1 cellular context compared by ENCODE assay signal in the genomic region with DNA sequence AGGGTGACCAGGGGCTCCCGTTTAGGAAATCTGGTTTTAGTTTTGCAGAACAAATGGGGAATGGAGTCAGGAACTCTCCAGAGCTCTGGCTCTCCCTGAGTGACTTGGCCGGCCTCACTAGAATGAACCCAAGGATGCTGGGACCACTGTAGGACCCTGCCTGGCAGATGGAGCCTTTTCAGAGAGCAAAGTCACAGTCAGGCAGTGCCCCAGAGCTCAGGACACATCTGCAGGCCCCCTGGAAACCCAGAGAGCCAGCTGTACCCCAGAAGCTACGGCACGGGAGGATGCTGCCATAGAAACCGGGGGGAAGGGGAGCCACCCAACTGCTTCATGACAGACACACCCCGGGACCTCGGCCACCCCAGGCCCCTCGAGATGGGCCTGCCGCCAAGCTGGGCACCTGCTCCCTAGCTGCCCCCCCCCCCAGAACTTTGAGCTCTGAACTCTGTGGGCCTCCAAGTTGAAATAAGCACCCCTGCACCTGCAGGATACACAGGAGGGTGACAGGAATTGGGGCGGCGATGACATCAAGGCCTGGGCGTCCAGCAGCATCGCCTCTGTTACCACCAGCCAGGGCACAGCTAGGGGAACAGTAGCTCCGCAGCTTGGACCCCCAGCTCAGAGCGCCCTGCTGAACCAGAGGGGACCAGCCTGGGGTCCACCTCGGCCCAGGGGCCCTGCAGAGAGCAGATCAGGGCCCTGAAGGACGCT.
TF ChIP-seq lines count a peak whose summit lies in the region.

No MANE protein-coding gene starts in this region.

TF ChIP-seq in HepG2, 621 proteins besides CTCF, POLR2A, EP300 and RAD21 (continued from another document):
- TF ChIP-seq SSRP1 (CRISPR knock-in tag; IDR thresholded peaks at IDR 0.05): no peak
- TF ChIP-seq, protein P1, sequence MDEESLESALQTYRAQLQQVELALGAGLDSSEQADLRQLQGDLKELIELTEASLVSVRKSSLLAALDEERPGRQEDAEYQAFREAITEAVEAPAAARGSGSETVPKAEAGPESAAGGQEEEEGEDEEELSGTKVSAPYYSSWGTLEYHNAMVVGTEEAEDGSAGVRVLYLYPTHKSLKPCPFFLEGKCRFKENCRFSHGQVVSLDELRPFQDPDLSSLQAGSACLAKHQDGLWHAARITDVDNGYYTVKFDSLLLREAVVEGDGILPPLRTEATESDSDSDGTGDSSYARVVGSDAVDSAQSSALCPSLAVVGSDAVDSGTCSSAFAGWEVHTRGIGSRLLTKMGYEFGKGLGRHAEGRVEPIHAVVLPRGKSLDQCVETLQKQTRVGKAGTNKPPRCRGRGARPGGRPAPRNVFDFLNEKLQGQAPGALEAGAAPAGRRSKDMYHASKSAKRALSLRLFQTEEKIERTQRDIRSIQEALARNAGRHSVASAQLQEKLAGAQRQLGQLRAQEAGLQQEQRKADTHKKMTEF (CRISPR knock-in tag; IDR thresholded peaks at IDR 0.05): peak; percentile 10; the same call in 1 of the 2 replicates
- no peak for TF ChIP-seq ATM (IDR thresholded peaks at IDR 0.05; ENCODE audit: borderline replicate concordance)
- TF ChIP-seq, protein P2, sequence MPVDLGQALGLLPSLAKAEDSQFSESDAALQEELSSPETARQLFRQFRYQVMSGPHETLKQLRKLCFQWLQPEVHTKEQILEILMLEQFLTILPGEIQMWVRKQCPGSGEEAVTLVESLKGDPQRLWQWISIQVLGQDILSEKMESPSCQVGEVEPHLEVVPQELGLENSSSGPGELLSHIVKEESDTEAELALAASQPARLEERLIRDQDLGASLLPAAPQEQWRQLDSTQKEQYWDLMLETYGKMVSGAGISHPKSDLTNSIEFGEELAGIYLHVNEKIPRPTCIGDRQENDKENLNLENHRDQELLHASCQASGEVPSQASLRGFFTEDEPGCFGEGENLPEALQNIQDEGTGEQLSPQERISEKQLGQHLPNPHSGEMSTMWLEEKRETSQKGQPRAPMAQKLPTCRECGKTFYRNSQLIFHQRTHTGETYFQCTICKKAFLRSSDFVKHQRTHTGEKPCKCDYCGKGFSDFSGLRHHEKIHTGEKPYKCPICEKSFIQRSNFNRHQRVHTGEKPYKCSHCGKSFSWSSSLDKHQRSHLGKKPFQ (CRISPR knock-in tag; IDR thresholded peaks at IDR 0.05; ENCODE audit: insufficient replicate concordance): peak; percentile 4
- 0 out of 2 replicates have a peak, but pooled peaks have one; percentile 17 for TF ChIP-seq KAT7 (CRISPR knock-in tag; IDR thresholded peaks at IDR 0.05; ENCODE audit: borderline replicate concordance)
- peak; percentile 14; the same call in 1 of the 2 replicates for TF ChIP-seq ESRRA (CRISPR knock-in tag; IDR thresholded peaks at IDR 0.05; ENCODE audit: low read depth)
- 0 out of 2 replicates have a peak, but pooled peaks have one; percentile 54 for TF ChIP-seq ZSCAN29 (CRISPR knock-in tag; conservative IDR thresholded peaks at IDR 0.05)
- no peak for TF ChIP-seq ZNF207 (IDR thresholded peaks at IDR 0.05; ENCODE audit: borderline replicate concordance)
- 0 out of 2 replicates have a peak, but pooled peaks have one; percentile 25 for TF ChIP-seq ZNF670 (CRISPR knock-in tag; IDR thresholded peaks at IDR 0.05; ENCODE audit: borderline replicate concordance)
- peak; percentile 22 for TF ChIP-seq U2AF1 (optimal IDR thresholded peaks at IDR 0.05; ENCODE audit: low read depth, low read length)
- TF ChIP-seq, protein P3, sequence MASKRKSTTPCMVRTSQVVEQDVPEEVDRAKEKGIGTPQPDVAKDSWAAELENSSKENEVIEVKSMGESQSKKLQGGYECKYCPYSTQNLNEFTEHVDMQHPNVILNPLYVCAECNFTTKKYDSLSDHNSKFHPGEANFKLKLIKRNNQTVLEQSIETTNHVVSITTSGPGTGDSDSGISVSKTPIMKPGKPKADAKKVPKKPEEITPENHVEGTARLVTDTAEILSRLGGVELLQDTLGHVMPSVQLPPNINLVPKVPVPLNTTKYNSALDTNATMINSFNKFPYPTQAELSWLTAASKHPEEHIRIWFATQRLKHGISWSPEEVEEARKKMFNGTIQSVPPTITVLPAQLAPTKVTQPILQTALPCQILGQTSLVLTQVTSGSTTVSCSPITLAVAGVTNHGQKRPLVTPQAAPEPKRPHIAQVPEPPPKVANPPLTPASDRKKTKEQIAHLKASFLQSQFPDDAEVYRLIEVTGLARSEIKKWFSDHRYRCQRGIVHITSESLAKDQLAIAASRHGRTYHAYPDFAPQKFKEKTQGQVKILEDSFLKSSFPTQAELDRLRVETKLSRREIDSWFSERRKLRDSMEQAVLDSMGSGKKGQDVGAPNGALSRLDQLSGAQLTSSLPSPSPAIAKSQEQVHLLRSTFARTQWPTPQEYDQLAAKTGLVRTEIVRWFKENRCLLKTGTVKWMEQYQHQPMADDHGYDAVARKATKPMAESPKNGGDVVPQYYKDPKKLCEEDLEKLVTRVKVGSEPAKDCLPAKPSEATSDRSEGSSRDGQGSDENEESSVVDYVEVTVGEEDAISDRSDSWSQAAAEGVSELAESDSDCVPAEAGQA (IDR thresholded peaks at IDR 0.05; ENCODE audit: low read depth): no peak
- TF ChIP-seq, protein P3 (CRISPR knock-in tag; IDR thresholded peaks at IDR 0.05; ENCODE audit: borderline replicate concordance): no peak
- no peak for TF ChIP-seq ZFP36 (IDR thresholded peaks at IDR 0.05; ENCODE audit: borderline replicate concordance, low read depth, low read length, partially characterized antibody)
- TF ChIP-seq NCOA1 (CRISPR knock-in tag; IDR thresholded peaks at IDR 0.05): peak; percentile 64; the same call in 1 of the 2 replicates
- TF ChIP-seq, protein P4, sequence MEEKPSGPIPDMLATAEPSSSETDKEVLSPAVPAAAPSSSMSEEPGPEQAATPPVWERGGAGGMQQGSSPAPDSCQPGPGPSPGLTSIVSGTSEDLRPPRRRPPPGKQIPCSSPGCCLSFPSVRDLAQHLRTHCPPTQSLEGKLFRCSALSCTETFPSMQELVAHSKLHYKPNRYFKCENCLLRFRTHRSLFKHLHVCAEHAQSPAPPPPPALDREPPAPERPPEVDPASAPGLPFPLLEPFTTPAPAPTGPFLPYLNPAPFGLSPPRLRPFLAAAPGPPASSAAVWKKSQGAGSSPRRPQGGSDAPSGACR (CRISPR knock-in tag; IDR thresholded peaks at IDR 0.05): peak; percentile 21; the same call in 1 of the 2 replicates
- TF ChIP-seq DPF2 (CRISPR knock-in tag; IDR thresholded peaks at IDR 0.05; ENCODE audit: borderline replicate concordance, low read depth): 0 out of 2 replicates have a peak, but pooled peaks have one; percentile 30
- TF ChIP-seq SNAPC2 (CRISPR knock-in tag; IDR thresholded peaks at IDR 0.05): 0 out of 2 replicates have a peak, but pooled peaks have one; percentile 41
- TF ChIP-seq, protein P5, sequence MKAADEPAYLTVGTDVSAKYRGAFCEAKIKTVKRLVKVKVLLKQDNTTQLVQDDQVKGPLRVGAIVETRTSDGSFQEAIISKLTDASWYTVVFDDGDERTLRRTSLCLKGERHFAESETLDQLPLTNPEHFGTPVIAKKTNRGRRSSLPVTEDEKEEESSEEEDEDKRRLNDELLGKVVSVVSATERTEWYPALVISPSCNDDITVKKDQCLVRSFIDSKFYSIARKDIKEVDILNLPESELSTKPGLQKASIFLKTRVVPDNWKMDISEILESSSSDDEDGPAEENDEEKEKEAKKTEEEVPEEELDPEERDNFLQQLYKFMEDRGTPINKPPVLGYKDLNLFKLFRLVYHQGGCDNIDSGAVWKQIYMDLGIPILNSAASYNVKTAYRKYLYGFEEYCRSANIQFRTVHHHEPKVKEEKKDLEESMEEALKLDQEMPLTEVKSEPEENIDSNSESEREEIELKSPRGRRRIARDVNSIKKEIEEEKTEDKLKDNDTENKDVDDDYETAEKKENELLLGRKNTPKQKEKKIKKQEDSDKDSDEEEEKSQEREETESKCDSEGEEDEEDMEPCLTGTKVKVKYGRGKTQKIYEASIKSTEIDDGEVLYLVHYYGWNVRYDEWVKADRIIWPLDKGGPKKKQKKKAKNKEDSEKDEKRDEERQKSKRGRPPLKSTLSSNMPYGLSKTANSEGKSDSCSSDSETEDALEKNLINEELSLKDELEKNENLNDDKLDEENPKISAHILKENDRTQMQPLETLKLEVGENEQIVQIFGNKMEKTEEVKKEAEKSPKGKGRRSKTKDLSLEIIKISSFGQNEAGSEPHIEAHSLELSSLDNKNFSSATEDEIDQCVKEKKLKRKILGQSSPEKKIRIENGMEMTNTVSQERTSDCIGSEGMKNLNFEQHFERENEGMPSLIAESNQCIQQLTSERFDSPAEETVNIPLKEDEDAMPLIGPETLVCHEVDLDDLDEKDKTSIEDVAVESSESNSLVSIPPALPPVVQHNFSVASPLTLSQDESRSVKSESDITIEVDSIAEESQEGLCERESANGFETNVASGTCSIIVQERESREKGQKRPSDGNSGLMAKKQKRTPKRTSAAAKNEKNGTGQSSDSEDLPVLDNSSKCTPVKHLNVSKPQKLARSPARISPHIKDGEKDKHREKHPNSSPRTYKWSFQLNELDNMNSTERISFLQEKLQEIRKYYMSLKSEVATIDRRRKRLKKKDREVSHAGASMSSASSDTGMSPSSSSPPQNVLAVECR (CRISPR knock-in tag; IDR thresholded peaks at IDR 0.05; ENCODE audit: borderline replicate concordance): 0 out of 2 replicates have a peak, but pooled peaks have one; percentile 4
- TF ChIP-seq NFKBIZ (CRISPR knock-in tag; IDR thresholded peaks at IDR 0.05): no peak
- peak; percentile 19; the same call in 1 of the 2 replicates for TF ChIP-seq ZSCAN31 (CRISPR knock-in tag; IDR thresholded peaks at IDR 0.05; ENCODE audit: low read depth)
- TF ChIP-seq HNF4A (CRISPR knock-in tag; IDR thresholded peaks at IDR 0.05): peak; percentile 31; the same call in 1 of the 2 replicates
- peak; percentile 53; the same call in 1 of the 2 replicates for TF ChIP-seq ZNF543 (CRISPR knock-in tag; IDR thresholded peaks at IDR 0.05)
- peak; percentile 64; the same call in 1 of the 2 replicates for TF ChIP-seq IRX3 (CRISPR knock-in tag; IDR thresholded peaks at IDR 0.05; ENCODE audit: borderline replicate concordance, low read depth)
- TF ChIP-seq ZNF703 (CRISPR knock-in tag; IDR thresholded peaks at IDR 0.05; ENCODE audit: borderline replicate concordance): no peak
- peak; percentile 80 for TF ChIP-seq ZSCAN25 (CRISPR knock-in tag; IDR thresholded peaks at IDR 0.05)
- TF ChIP-seq KDM5B (CRISPR knock-in tag; IDR thresholded peaks at IDR 0.05; ENCODE audit: borderline replicate concordance): 0 out of 2 replicates have a peak, but pooled peaks have one; percentile 12
- TF ChIP-seq ZBTB7A (CRISPR knock-in tag; IDR thresholded peaks at IDR 0.05): peak; percentile 8; the same call in 1 of the 2 replicates
